ENCODE assay signal across 37 cellular contexts in genomic region chrX:3728454-3728853, GRCh38. TPM values are rescaled to one million over a fixed set of nuclear protein-coding genes. Genes with fewer than 3 reads are reported as not detected.
DNase-seq lines count a peak whose midpoint lies in the region; ATAC-seq, FAIRE-seq and TF ChIP-seq lines count a peak whose summit lies in the region.
"Had no signal": no experiment of that assay in that cellular context is flagged by ENCODE, and none has a peak within 500 bp of the region (broad histone marks: within the 10 kb centered on the region; RNA-seq: fewer than 3 reads in every experiment).

No MANE protein-coding gene starts in this region.

- DNase-seq in cardiac septum (ENCODE audit: low spot score) (peak; percentile 6), heart left ventricle (no peak), astrocyte of the spinal cord (ENCODE audit: low read depth, low spot score) (peak; percentile 9), fibroblast of peridontal ligament (ENCODE audit: extremely low read depth) (peak; percentile 63), testis (peak; percentile 23), RCC 7860 (ENCODE audit: low spot score) (no peak), HUDEP-2 (lab: John Stamatoyannopoulos, UW; ENCODE audit: unreplicated experiment in 76 of 76) (no peak)
- DNase-seq: activated CD4-positive, alpha-beta T cell treated with anti-CD3 and anti-CD28 coated beads, Interleukin-2, amount 10 ng/mL, durations not matched to agents 24 days and 14 days; activated CD8-positive, alpha-beta memory T cell treated with anti-CD3 and anti-CD28 coated beads for 24 hours; activated T-cell treated with anti-CD3 and anti-CD28 coated beads for 4 hours; CD4-positive, alpha-beta memory T cell; cerebellar nuclear complex; dorsolateral prefrontal cortex; esophagus squamous epithelium; islet precursor cell; KG1; left ventricle myocardium superior; MG63; NCI-H1105; NCI-H2029 treated with DMSO at 0.1 percent for 48 hours; NCI-H526 treated with DMSO at 0.1 percent for 48 hours; NK-92 treated with Interleukin-12 subunit alpha and Interleukin-12 subunit beta, amount 100 ng/mL, for 24 hours; right lobe of liver; SHP77; stimulated activated CD4-positive, alpha-beta T cell treated with anti-CD3 and anti-CD28 coated beads, Interleukin-12 subunit alpha, Interleukin-12 subunit beta, amount 100 ng/mL, for 4 hours; stimulated activated CD4-positive, alpha-beta T cell treated with anti-CD3 and anti-CD28 coated beads, Interleukin-2, amount 100 ng/mL, for 48 hours; T-helper 9 cell; tibial artery had no signal

- TF ChIP-seq POLR2A in heart left ventricle (IDR thresholded peaks at IDR 0.05): no peak
- TF ChIP-seq POLR2A in testis (IDR thresholded peaks at IDR 0.05): no peak

- H3K36me3 ChIP-seq in heart left ventricle (no peaks in the 10 kb centered on the region), testis (ENCODE audit: low read depth, missing control alignments) (no peaks in the 10 kb centered on the region)
- H3K36me3 ChIP-seq: ascending aorta, esophagus squamous epithelium, MG63, neural progenitor cell, right lobe of liver, tibial artery, vagina had no signal

- H3K4me3 ChIP-seq in heart left ventricle (no peak overlapping the region), astrocyte of the spinal cord (ENCODE audit: low read depth, low read length) (no peak overlapping the region), testis (no peak overlapping the region)
- H3K4me3 ChIP-seq: ascending aorta, dorsolateral prefrontal cortex, esophagus squamous epithelium, MG63, neural progenitor cell, right lobe of liver, tibial artery, vagina had no signal

- ATAC-seq in heart left ventricle (no peak), HG02981 (IDR thresholded peaks at IDR 0.05; ENCODE audit: unreplicated experiment) (no peak)
- ATAC-seq: left ventricle myocardium superior, right lobe of liver had no signal

- H3K27ac ChIP-seq in heart left ventricle: no peak overlapping the region
- peak overlapping the region in 1 of 2 donors; percentile 24 for H3K27ac ChIP-seq in testis
- H3K27ac ChIP-seq: ascending aorta, dorsolateral prefrontal cortex, esophagus squamous epithelium, neural progenitor cell, right lobe of liver, tibial artery, vagina, VCaP had no signal

- TF ChIP-seq CTCF in heart left ventricle (IDR thresholded peaks at IDR 0.05): no peak
- TF ChIP-seq CTCF in astrocyte of the spinal cord (IDR thresholded peaks at IDR 0.05; ENCODE audit: low read depth, low read length): no peak
- TF ChIP-seq CTCF in testis (IDR thresholded peaks at IDR 0.05): no peak

- intact Hi-C loops in cardiac septum (cut with DNase I) (no loop called here), heart left ventricle (cut with DNase I) (no loop called here), testis (cut with DNase I; ENCODE audit: low total_unique reads) (no loop called here)

- H3K9me3 ChIP-seq in heart left ventricle (no peaks in the 10 kb centered on the region), testis (no peaks in the 10 kb centered on the region)
- H3K9me3 ChIP-seq: ascending aorta, esophagus squamous epithelium, MG63, right lobe of liver, tibial artery, vagina had no signal

- in situ Hi-C loops in astrocyte of the spinal cord (cut with HindIII; ENCODE audit: low sequenced_read_pairs): no loop called here

- H3K4me1 ChIP-seq in heart left ventricle (no peaks in the 10 kb centered on the region), testis (no peaks in the 10 kb centered on the region)
- H3K4me1 ChIP-seq: ascending aorta, neural progenitor cell, right lobe of liver, tibial artery, vagina had no signal

- no peak for FAIRE-seq in RCC 7860 (lab: Jason Lieb, UNC)
- FAIRE-seq: A204.1, D721Med, endometrium, H1 had no signal

- H3K27me3 ChIP-seq in heart left ventricle: no peaks in the 10 kb centered on the region
- H3K27me3 ChIP-seq in testis: no peaks in the 10 kb centered on the region
- H3K27me3 ChIP-seq: ascending aorta, esophagus squamous epithelium, MG63, neural progenitor cell, right lobe of liver, tibial artery, vagina had no signal

- 54 to 57% (median 55%) methylated on average over 9 of the region's 9 CpGs for WGBS in heart left ventricle, 4 donors
- WGBS in testis, 2 donors: 30 to 52% methylated on average over 9 of the region's 9 CpGs

RNA-seq across cellular contexts. Expression of gene PRKX, which starts 15.0 kb away (rescaled TPM):
- total RNA-seq in cardiac septum (3.8 TPM), heart left ventricle (10 to 100 TPM in 1 of 9 donors, 1 to 10 TPM in 8; 2.8 to 19.1 (median 4.2) TPM), testis (10 to 100 TPM; 39.9 to 40.1 TPM)
- polyA plus RNA-seq in heart left ventricle (1 to 10 TPM; 1.8 to 2.4 TPM), testis (ENCODE audit: insufficient read depth, low read depth, low replicate concordance) (19.2 TPM)

Comparison
In these comparisons a context has a peak if more than half of its experiments do, and no peak if none do; other contexts are left out.
1. DNase-seq: peak in cardiac septum (single experiment), astrocyte of the spinal cord (single experiment), fibroblast of peridontal ligament (single experiment) and testis (single experiment); none in heart left ventricle (0 of 5), RCC 7860 (single experiment) and HUDEP-2 (0 of 76).